ENCODE assay signal across 8 cellular contexts in the genomic region with DNA sequence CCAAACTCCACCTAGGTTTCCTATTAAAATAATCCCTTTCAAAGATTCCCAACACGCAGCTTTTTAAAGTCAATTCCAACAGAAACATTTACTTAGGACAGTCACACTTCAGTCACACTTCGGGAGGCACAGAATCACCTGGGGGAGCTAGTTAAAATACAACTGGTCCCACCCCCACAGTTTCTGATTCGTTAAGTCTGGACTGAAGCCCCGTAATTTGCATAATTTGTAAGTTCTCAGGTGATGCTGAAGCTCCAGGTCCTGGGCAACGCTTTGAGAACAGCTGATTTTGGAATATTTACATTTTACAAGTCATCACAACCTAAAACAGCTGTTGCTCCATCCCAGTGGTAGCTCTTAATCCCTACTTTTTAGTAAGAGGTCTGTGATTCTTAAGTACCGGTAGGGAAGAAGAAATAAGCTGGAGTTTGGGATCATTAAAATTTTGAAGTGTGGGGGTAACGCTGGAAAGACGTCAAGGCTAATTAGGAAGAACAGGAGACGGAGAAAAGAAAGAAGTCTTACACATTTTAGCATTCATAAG. TPM values are rescaled to one million over a fixed set of nuclear protein-coding genes. Genes with fewer than 3 reads are reported as not detected.
A peak's percentile ranks its signal among the peaks of the same experiment; 100 is the strongest.
DNase-seq lines count a peak whose midpoint lies in the region; FAIRE-seq and TF ChIP-seq lines count a peak whose summit lies in the region.

No MANE protein-coding gene starts in this region.

- H3K4me1 ChIP-seq in PC-9 (replicated peaks; ENCODE audit: insufficient read depth) (peaks cover 19% of the 10 kb centered on the region), esophagus squamous epithelium (peaks cover 9 to 50% (median 21%) of the 10 kb centered on the region in 3 donors)

- POLR2A ChIA-PET in PC-9 (lab: Charles Lee; ENCODE audit: unreplicated experiment), result no interaction called here

- H3K27ac ChIP-seq in PC-9, result no peak overlapping the region
- H3K27ac ChIP-seq in esophagus squamous epithelium, result peak overlapping the region in 3 of 4 donors; percentile 88 to 91 (median 90)

- in situ Hi-C loops in ACHN (cut with HindIII; ENCODE audit: low pct_ligation_motif_present, low pct_unique_long_range_greater_than_20kb, low sequenced_read_pairs), result no loop called here

- TF ChIP-seq CTCF in PC-9 (conservative IDR thresholded peaks at IDR 0.05) (no peak), esophagus squamous epithelium (IDR thresholded peaks at IDR 0.05) (no peak)

- H3K79me2 ChIP-seq in PC-9 (ENCODE audit: low read depth), result peaks cover 56% of the 10 kb centered on the region

- H3F3A ChIP-seq in PC-9 (ENCODE audit: insufficient read depth, low read depth), result no peaks in the 10 kb centered on the region

- H3K27me3 ChIP-seq in PC-9 (ENCODE audit: insufficient read depth, low read depth) (no peaks in the 10 kb centered on the region), esophagus squamous epithelium (no peaks in the 10 kb centered on the region)

- peak; percentile 8 for DNase-seq in ACHN
- no peak for DNase-seq in GM19239 (ENCODE audit: insufficient read length, low spot score)
- DNase-seq in PC-9, result peak in 1 of 2 experiments; percentile 45
- no peak for DNase-seq in esophagus squamous epithelium (lab: John Stamatoyannopoulos, UW)
- peak; percentile 55 for DNase-seq in renal cortical epithelial cell (ENCODE audit: low read depth)
- no peak for DNase-seq in activated gamma-delta T cell (lab: John Stamatoyannopoulos, UW)
- DNase-seq in putamen (ENCODE audit: low spot score), result no peak
- DNase-seq in cerebellar nuclear complex (lab: John Stamatoyannopoulos, UW), result no peak

- FAIRE-seq in GM19239 (lab: Jason Lieb, UNC), result peak; percentile 62

- BruUV-seq in PC-9 (replicated peaks; lab: Mats Ljungman, UMichigan), result no TSS peak

- CTCF ChIA-PET in PC-9 (lab: Charles Lee), result interaction anchor here (1.0 kb wide), 1 partner anchor 61 kb away, joined by 4 read pairs; a partner anchor contains a TSS

- peak overlapping the region; percentile 81 for H3K4me2 ChIP-seq in PC-9

- peak overlapping the region; percentile 95 for H3K4me3 ChIP-seq in PC-9
- peak overlapping the region; percentile 95 to 100 (median 99) for H3K4me3 ChIP-seq in esophagus squamous epithelium

- H3K9me3 ChIP-seq in PC-9 (ENCODE audit: insufficient read depth, low read depth) (no peaks in the 10 kb centered on the region; the same call in 1 of the 2 replicates), esophagus squamous epithelium (no peaks in the 10 kb centered on the region)

- no peaks in the 10 kb centered on the region for H3K36me3 ChIP-seq in PC-9 (ENCODE audit: low read depth)
- no peaks in the 10 kb centered on the region for H3K36me3 ChIP-seq in esophagus squamous epithelium

- peak overlapping the region; percentile 88 for H2AFZ ChIP-seq in PC-9

- intact Hi-C loops in PC-9 (cut with micrococcal nuclease; ENCODE audit: unreplicated experiment), result no loop called here
- intact Hi-C loops in esophagus squamous epithelium (cut with DNase I), result no loop called here

- WGBS in esophagus squamous epithelium, 2 donors, result 6 to 10% methylated on average over 9 of the region's 9 CpGs

- no peaks in the 10 kb centered on the region; the same call in 1 of the 2 replicates for H4K20me1 ChIP-seq in PC-9 (ENCODE audit: insufficient read depth)

- no peaks in the 10 kb centered on the region for H3K9me2 ChIP-seq in PC-9 (ENCODE audit: insufficient read depth)

- no peak for TF ChIP-seq POLR2A in esophagus squamous epithelium (IDR thresholded peaks at IDR 0.05)

RNA-seq across cellular contexts. Expression of a gene that starts 1.2 kb away (rescaled TPM):
- total RNA-seq in PC-9 (2021) (64.5 and 75.0 TPM in 2 replicates), esophagus squamous epithelium (10 to 100 TPM; 18.0 to 31.9 (median 29.0) TPM), renal cortical epithelial cell (30.4 and 76.1 TPM in 2 replicates)

Comparison
In these comparisons a context has a peak if more than half of its experiments do, and no peak if none do; other contexts are left out.
1. DNase-seq: peak in ACHN (single experiment) and renal cortical epithelial cell (single experiment); none in GM19239 (single experiment), esophagus squamous epithelium (single experiment), activated gamma-delta T cell (single experiment), putamen (single experiment) and cerebellar nuclear complex (0 of 2).